ENCODE assay signal across 8 cellular contexts in the genomic region with DNA sequence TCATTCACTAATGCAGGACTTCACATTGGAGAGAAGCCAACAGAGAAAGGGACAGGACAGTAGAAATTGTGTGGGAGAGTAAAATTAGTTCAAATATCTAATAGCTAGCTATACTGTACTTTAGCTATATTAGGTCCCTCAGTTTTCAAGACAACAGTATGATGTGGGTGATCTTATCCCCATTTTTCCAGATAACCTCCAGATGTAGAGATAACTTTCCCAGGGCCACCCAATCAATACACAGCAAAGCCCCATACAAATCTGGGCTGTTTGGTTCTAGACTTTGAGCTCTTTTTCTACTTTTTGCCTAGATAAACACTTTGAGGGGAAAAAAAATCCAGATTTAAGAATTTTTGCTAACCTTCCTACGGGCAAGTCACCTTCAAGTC. TPM values are rescaled to one million over a fixed set of nuclear protein-coding genes. Genes with fewer than 3 reads are reported as not detected.
DNase-seq lines count a peak whose midpoint lies in the region; ATAC-seq, FAIRE-seq and TF ChIP-seq lines count a peak whose summit lies in the region.

No MANE protein-coding gene starts in this region.

- FAIRE-seq in H54 (lab: Jason Lieb, UNC), result no peak

- H3K9me3 Mint-ChIP-seq in naive B cell, result peaks cover 7 to 27% (median 16%) of the 10 kb centered on the region in 7 donors

- H3K4me1 Mint-ChIP-seq in naive B cell, result peaks cover 0 to 14% (median 12%) of the 10 kb centered on the region in 3 donors

- no peak for TF ChIP-seq POLR2A in H54 (IDR thresholded peaks at IDR 0.05; ENCODE audit: low read depth, low read length)

- no peak for DNase-seq in AG04449 (ENCODE audit: low read depth, low spot score)
- no peak for DNase-seq in caudate nucleus (lab: John Stamatoyannopoulos, UW)
- DNase-seq in naive B cell, result no peak
- DNase-seq in mesenteric fat pad (ENCODE audit: low spot score), result no peak
- DNase-seq in H54 (ENCODE audit: insufficient read length, low spot score), result no peak

- ATAC-seq in naive B cell (ENCODE audit: low read depth in 2 of 2), result no peak
- ATAC-seq in HG03159 (IDR thresholded peaks at IDR 0.05; ENCODE audit: unreplicated experiment), result no peak
- no peak for ATAC-seq in GM19324 (IDR thresholded peaks at IDR 0.05; ENCODE audit: low FRiP score, unreplicated experiment)

- POLR2A ChIA-PET in AG04449 (lab: Yijun Ruan, JAX), result interaction anchor here (2.0 kb wide), 1 partner anchor 19 kb away, joined by 13 read pairs; no protein-coding TSS in a partner anchor

- no peak for TF ChIP-seq CTCF in AG04449 (IDR thresholded peaks at IDR 0.05; ENCODE audit: insufficient read depth, low read length, missing control alignments)

- H3K27me3 ChIP-seq in HUES48 (ENCODE audit: control insufficient read depth, insufficient read depth, low read length), result no peaks in the 10 kb centered on the region; the same call in 1 of the 2 replicates

- H3K4me3 Mint-ChIP-seq in naive B cell, result peak overlapping the region; percentile 88 to 97 (median 96)

- H3K36me3 Mint-ChIP-seq in naive B cell, result peaks cover 5 to 7% of the 10 kb centered on the region in 2 donors

- peak overlapping the region; percentile 97 to 99 (median 98) for H3K27ac Mint-ChIP-seq in naive B cell

- CTCF ChIA-PET in AG04449 (lab: Yijun Ruan, JAX), result interaction anchor here (1.3 to 1.9 kb wide), 3 partner anchors 9 to 56 kb away, joined by 4 to 9 read pairs (median 7); a partner anchor contains a TSS

- peak overlapping the region; percentile 69 for H3K4me3 ChIP-seq in AG04449 (ENCODE audit: low read depth, low read length)
- H3K4me3 ChIP-seq in HUES48 (ENCODE audit: low read depth, low read length), result peak overlapping the region; percentile 85

- peaks cover 4% of the 10 kb centered on the region; the same call in 1 of the 2 replicates for H3K4me1 ChIP-seq in HUES48 (ENCODE audit: control insufficient read depth, insufficient read depth, low read length)

- no peak overlapping the region for H3K9ac ChIP-seq in HUES48 (ENCODE audit: low read depth, low read length)

- H3K9me3 ChIP-seq in HUES48 (ENCODE audit: control insufficient read depth, insufficient read depth, low read length), result no peaks in the 10 kb centered on the region

- peaks cover 25% of the 10 kb centered on the region for H3K36me3 ChIP-seq in HUES48 (ENCODE audit: control insufficient read depth, insufficient read depth, low read length)

- no peak overlapping the region for H3K27ac ChIP-seq in HUES48 (ENCODE audit: low read depth, low read length)
- H3K27ac ChIP-seq in caudate nucleus (ENCODE audit: low read depth, low read length), result peak overlapping the region; percentile 94

- H3K27me3 Mint-ChIP-seq in naive B cell, result no peaks in the 10 kb centered on the region

RNA-seq across cellular contexts. Expression of a gene that starts 0.5 kb away (rescaled TPM):
- polyA plus RNA-seq in naive B cell (ENCODE audit: low read depth in 6 of 6), result 1 to 10 TPM in 1 of 6 donors, under 1 TPM in 4, not detected in 1; 0.35 to 1.5 (median 0.60) TPM
- 20.1 TPM for total RNA-seq in mesenteric fat pad

RNA-seq across cellular contexts. Expression of a gene that starts 56.3 kb away (rescaled TPM):
- 10 to 100 TPM; 33.2 to 53.2 (median 47.9) TPM for polyA plus RNA-seq in naive B cell (ENCODE audit: low read depth in 6 of 6)
- total RNA-seq in mesenteric fat pad, result 16.8 TPM
